ENCODE assay signal across 11 cellular contexts in the genomic region with DNA sequence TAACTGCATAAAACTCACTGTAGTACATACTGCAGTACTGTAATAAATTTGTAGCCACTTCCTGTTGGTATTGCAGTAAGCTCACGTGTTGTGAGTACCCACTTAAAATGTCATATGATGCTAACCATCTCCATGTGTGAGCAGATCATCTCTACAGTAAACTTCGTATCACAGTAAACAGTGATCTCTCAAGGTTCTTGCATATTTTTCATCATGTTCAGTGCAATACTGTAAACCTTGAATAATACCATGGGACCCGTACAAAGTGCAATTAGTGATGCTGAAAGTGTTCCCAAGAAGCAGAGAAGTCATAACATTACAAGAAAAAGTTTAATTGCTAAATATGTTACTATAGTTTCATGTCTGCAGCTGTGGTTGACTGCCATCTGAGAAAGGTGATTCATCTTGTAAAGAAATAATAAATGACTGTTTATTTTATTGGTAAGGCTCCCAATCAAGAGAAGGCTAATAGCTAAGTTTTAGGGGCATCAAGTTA.
DNase-seq lines count a peak whose midpoint lies in the region; ATAC-seq and TF ChIP-seq lines count a peak whose summit lies in the region.
"Had no signal": no experiment of that assay in that cellular context is flagged by ENCODE, and none has a peak within 500 bp of the region (broad histone marks: within the 10 kb centered on the region; RNA-seq: fewer than 3 reads in every experiment).

No MANE protein-coding gene starts in this region.

- no peaks in the 10 kb centered on the region for H3K36me3 ChIP-seq in left ventricle myocardium inferior
- H3K36me3 ChIP-seq in psoas muscle (ENCODE audit: insufficient read depth in 1 of 2, low read depth in 1 of 2): no peaks in the 10 kb centered on the region

- H3K9me3 ChIP-seq in left ventricle myocardium inferior (replicated peaks) (peaks cover 5% of the 10 kb centered on the region), psoas muscle (no peaks in the 10 kb centered on the region)

- ATAC-seq in GM19035 (IDR thresholded peaks at IDR 0.05; ENCODE audit: unreplicated experiment) (peak; percentile 66), HG03196 (IDR thresholded peaks at IDR 0.05; ENCODE audit: unreplicated experiment) (peak; percentile 71), psoas muscle (no peak)
- ATAC-seq: stimulated activated memory B cell treated with anti-CD40 and anti-IgM and Interleukin-4, amounts not matched to agents 10 μg/mL and 1 μg/mL and 100 μg/mL, for 72 hours had no signal

- no peak overlapping the region for H3K4me3 ChIP-seq in fibroblast of mammary gland (ENCODE audit: control insufficient read depth, low read depth, low read length)
- no peak overlapping the region for H3K4me3 ChIP-seq in left ventricle myocardium inferior
- H3K4me3 ChIP-seq in psoas muscle: no peak overlapping the region

- intact Hi-C loops in left ventricle myocardium inferior (cut with micrococcal nuclease) (no loop called here), psoas muscle (cut with DNase I) (no loop called here)

- H3K4me1 ChIP-seq in left ventricle myocardium inferior (peaks cover 20% of the 10 kb centered on the region), psoas muscle (no peaks in the 10 kb centered on the region)

- 61 to 69% (median 62%) methylated on average over 3 of the region's 3 CpGs for WGBS in psoas muscle, 3 donors

- H3K27me3 ChIP-seq in left ventricle myocardium inferior (ENCODE audit: low read depth): no peaks in the 10 kb centered on the region
- no peaks in the 10 kb centered on the region for H3K27me3 ChIP-seq in psoas muscle (ENCODE audit: insufficient read depth in 3 of 3, low read length in 2 of 3)

- peak; percentile 59 for DNase-seq in DMS53 treated with DMSO at 0.1 percent for 48 hours (lab: John Stamatoyannopoulos, UW; ENCODE audit: unreplicated experiment)
- DNase-seq in fibroblast of mammary gland (ENCODE audit: low read depth): peak; percentile 61
- no peak for DNase-seq in GM10266 (ENCODE audit: extremely low spot score)
- no peak for DNase-seq in iPS-NIHi7 (ENCODE audit: extremely low spot score)
- DNase-seq in left ventricle myocardium inferior: no peak
- no peak for DNase-seq in psoas muscle
- DNase-seq: H7, NCI-H1048 had no signal

- no peak overlapping the region for H3K27ac ChIP-seq in left ventricle myocardium inferior (replicated peaks)
- H3K27ac ChIP-seq in psoas muscle: no peak overlapping the region

- TF ChIP-seq CTCF in fibroblast of mammary gland (conservative IDR thresholded peaks at IDR 0.05; ENCODE audit: control insufficient read depth, insufficient read depth, low read depth, low read length) (no peak), GM10266 (IDR thresholded peaks at IDR 0.05; ENCODE audit: control insufficient read depth, insufficient read depth, low read depth, missing control alignments) (no peak), left ventricle myocardium inferior (IDR thresholded peaks at IDR 0.05; ENCODE audit: borderline replicate concordance) (no peak), psoas muscle (IDR thresholded peaks at IDR 0.05) (no peak)

Comparison
In these comparisons a context has a peak if more than half of its experiments do, and no peak if none do; other contexts are left out.
1. DNase-seq: peak in DMS53 treated with DMSO at 0.1 percent for 48 hours (single experiment) and fibroblast of mammary gland (single experiment); none in GM10266 (single experiment), iPS-NIHi7 (single experiment), left ventricle myocardium inferior (single experiment) and psoas muscle (0 of 2).
2. ATAC-seq: peak in GM19035 (single experiment) and HG03196 (single experiment); none in psoas muscle (0 of 4).